Comparison of ENCODE assay signal across 15 cellular contexts in genomic region chr2:212911011-212911410, GRCh38.
DNase-seq lines count a peak whose midpoint lies in the region; TF ChIP-seq lines count a peak whose summit lies in the region.
"Had no signal": no experiment of that assay in that cellular context is flagged by ENCODE, and none has a peak within 500 bp of the region (broad histone marks: within the 10 kb centered on the region; RNA-seq: fewer than 3 reads in every experiment).

No MANE protein-coding gene starts in this region.

- H3K9ac ChIP-seq in GM23248: no peak overlapping the region

- H3K27ac Mint-ChIP-seq in nephron progenitor cell: peak overlapping the region; percentile 84
- H3K27ac Mint-ChIP-seq in glutamatergic neuron (ENCODE audit: unreplicated experiment): no peak overlapping the region

- DNase-seq in GM12865 (ENCODE audit: low read depth) (peak; percentile 14), GM23248 (no peak), nephron progenitor cell (no peak), GM19238 (ENCODE audit: insufficient read length, low spot score) (no peak), glutamatergic neuron (no peak), AG20443 (ENCODE audit: low spot score) (no peak), cerebellar cortex (ENCODE audit: low spot score) (no peak)
- DNase-seq: activated CD4-positive, alpha-beta T cell treated with anti-CD3 and anti-CD28 coated beads for 48 hours; DMS79 treated with DMSO at 0.1 percent for 48 hours; effector memory CD4-positive, alpha-beta T cell; NCI-H510A; stimulated activated CD4-positive, alpha-beta T cell treated with anti-CD3 and anti-CD28 coated beads, Interleukin-1b, Interleukin-23, amount 100 ng/mL, for 48 hours; T-helper 1 cell had no signal

- no peaks in the 10 kb centered on the region for H3K36me3 ChIP-seq in GM23248 (ENCODE audit: low read depth)
- H3K36me3 ChIP-seq: gastroesophageal sphincter had no signal

- H3K9me3 ChIP-seq in GM23248 (ENCODE audit: low read depth): no peaks in the 10 kb centered on the region
- H3K9me3 ChIP-seq: gastroesophageal sphincter had no signal

- peaks cover 41% of the 10 kb centered on the region for H3F3A ChIP-seq in GM23248 (ENCODE audit: insufficient read depth)

- H3K27ac ChIP-seq in GM23248 (no peak overlapping the region), VCaP (peak overlapping the region; percentile 43; the same call in 1 of the 2 replicates)
- H3K27ac ChIP-seq: gastroesophageal sphincter had no signal

- no peaks in the 10 kb centered on the region for H3K9me3 Mint-ChIP-seq in nephron progenitor cell
- H3K9me3 Mint-ChIP-seq in glutamatergic neuron (ENCODE audit: unreplicated experiment): no peaks in the 10 kb centered on the region

- no peaks in the 10 kb centered on the region for H3K79me2 ChIP-seq in GM23248 (ENCODE audit: insufficient read depth)

- H3K27me3 ChIP-seq in GM23248 (replicated peaks; ENCODE audit: insufficient read depth): no peaks in the 10 kb centered on the region
- H3K27me3 ChIP-seq: gastroesophageal sphincter had no signal

- H4K20me1 ChIP-seq in GM23248 (ENCODE audit: insufficient read depth): no peaks in the 10 kb centered on the region

- no peak overlapping the region for H3K4me3 ChIP-seq in GM12865 (ENCODE audit: low read depth, low read length)
- H3K4me3 ChIP-seq in GM23248: no peak overlapping the region
- H3K4me3 ChIP-seq: gastroesophageal sphincter had no signal

- WGBS in GM23248 (ENCODE audit: low coverage in 1 of 2, low lambda C conversion rate in 2 of 2, missing lambda C conversion rate in 2 of 2), 2 experiments: 65 to 82% methylated on average over 4 of the region's 4 CpGs

- no peak for TF ChIP-seq CTCF in GM12865 (IDR thresholded peaks at IDR 0.05; ENCODE audit: insufficient read depth, low read depth, low read length, missing control alignments)
- TF ChIP-seq CTCF in VCaP (conservative IDR thresholded peaks at IDR 0.05): no peak
- no peak for TF ChIP-seq CTCF in nephron progenitor cell (IDR thresholded peaks at IDR 0.05)
- TF ChIP-seq CTCF in glutamatergic neuron (IDR thresholded peaks at IDR 0.05; ENCODE audit: partially characterized antibody, unreplicated experiment): no peak

- H3K4me1 ChIP-seq in GM23248 (ENCODE audit: insufficient read depth): peaks cover 69% of the 10 kb centered on the region
- H3K4me1 ChIP-seq: gastroesophageal sphincter had no signal

- H3K4me2 ChIP-seq in GM23248 (ENCODE audit: unreplicated experiment): no peak overlapping the region

- H2AFZ ChIP-seq in GM23248: peak overlapping the region; percentile 79

- H3K4me1 Mint-ChIP-seq in nephron progenitor cell (peaks cover 57% of the 10 kb centered on the region), glutamatergic neuron (ENCODE audit: low read depth, unreplicated experiment) (no peaks in the 10 kb centered on the region)

- in situ Hi-C loops in GM23248 (cut with MboI): no loop called here

- H3K27me3 Mint-ChIP-seq in nephron progenitor cell (ENCODE audit: low read depth, poor library complexity) (no peaks in the 10 kb centered on the region), glutamatergic neuron (ENCODE audit: unreplicated experiment) (no peaks in the 10 kb centered on the region)

- H3K36me3 Mint-ChIP-seq in nephron progenitor cell (ENCODE audit: low read depth): no peaks in the 10 kb centered on the region
- no peaks in the 10 kb centered on the region for H3K36me3 Mint-ChIP-seq in glutamatergic neuron (ENCODE audit: unreplicated experiment)

- H3K4me3 Mint-ChIP-seq in nephron progenitor cell: no peak overlapping the region
- H3K4me3 Mint-ChIP-seq in glutamatergic neuron (ENCODE audit: unreplicated experiment): no peak overlapping the region

- H3K9me2 ChIP-seq in GM23248 (ENCODE audit: insufficient read depth): no peaks in the 10 kb centered on the region
